ENCODE assay signal across 19 cellular contexts in the genomic region with DNA sequence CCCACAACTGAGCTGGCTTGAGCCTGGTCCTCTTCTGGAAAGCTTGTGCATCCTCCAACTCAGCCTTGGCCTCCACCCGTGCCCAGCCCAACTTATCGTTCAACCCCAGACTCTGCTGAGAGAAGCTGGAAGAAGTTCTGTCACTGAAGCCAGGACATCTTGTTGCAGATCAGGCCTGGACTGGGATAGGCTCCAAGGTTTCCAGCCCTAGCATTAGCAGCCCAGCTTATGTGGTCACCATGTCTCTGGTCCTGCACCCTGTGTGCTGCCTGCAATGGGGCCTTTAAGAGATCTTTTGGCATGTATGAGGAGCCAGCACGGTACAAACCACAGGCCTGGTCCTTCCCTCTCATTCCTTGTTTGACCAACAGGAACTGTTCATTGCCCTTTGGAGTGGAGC. TPM values are rescaled to one million over a fixed set of nuclear protein-coding genes. Genes with fewer than 3 reads are reported as not detected.
DNase-seq lines count a peak whose midpoint lies in the region; ATAC-seq and TF ChIP-seq lines count a peak whose summit lies in the region.
"Had no signal": no experiment of that assay in that cellular context is flagged by ENCODE, and none has a peak within 500 bp of the region (broad histone marks: within the 10 kb centered on the region; RNA-seq: fewer than 3 reads in every experiment).

No MANE protein-coding gene starts in this region.

- H3K9me2 ChIP-seq in SK-N-SH = no peaks in the 10 kb centered on the region

- H3K4me1 ChIP-seq in SK-N-SH (ENCODE audit: control insufficient read depth in 1 of 2, insufficient read depth in 2 of 2, low read depth in 1 of 2, low read length in 1 of 2) (no peaks in the 10 kb centered on the region), vagina (no peaks in the 10 kb centered on the region)

- no peaks in the 10 kb centered on the region for H3K27me3 ChIP-seq in SK-N-SH (ENCODE audit: insufficient read depth)
- no peaks in the 10 kb centered on the region for H3K27me3 ChIP-seq in vagina

- no peak overlapping the region for H3K4me3 Mint-ChIP-seq in neural crest cell
- H3K4me3 Mint-ChIP-seq in activated CD8-positive, alpha-beta T cell treated with anti-CD3 and anti-CD28 coated beads for 36 hours = no peak overlapping the region
- H3K4me3 Mint-ChIP-seq: CD14-positive monocyte; CD8-positive, alpha-beta T cell had no signal

- TF ChIP-seq CTCF in SK-N-SH (IDR thresholded peaks at IDR 0.05) = no peak
- TF ChIP-seq CTCF in neural crest cell (conservative IDR thresholded peaks at IDR 0.05) = no peak
- TF ChIP-seq CTCF in vagina (IDR thresholded peaks at IDR 0.05) = no peak
- TF ChIP-seq CTCF in activated CD8-positive, alpha-beta T cell treated with anti-CD3 and anti-CD28 coated beads for 36 hours (IDR thresholded peaks at IDR 0.05) = no peak

- H3K4me2 ChIP-seq in SK-N-SH = no peak overlapping the region

- H3K4me3 ChIP-seq in SK-N-SH (ENCODE audit: low read depth in 2 of 2, low read length in 1 of 2) = no peak overlapping the region
- H3K4me3 ChIP-seq in vagina = no peak overlapping the region
- H3K4me3 ChIP-seq: HAP-1 had no signal

- intact Hi-C loops in vagina (cut with DNase I) = no loop called here
- intact Hi-C loops in activated CD8-positive, alpha-beta T cell treated with anti-CD3 and anti-CD28 coated beads for 36 hours (cut with micrococcal nuclease) = no loop called here

- H3K9ac ChIP-seq in SK-N-SH = no peak overlapping the region

- H3K27me3 Mint-ChIP-seq in neural crest cell (ENCODE audit: low read depth) = no peaks in the 10 kb centered on the region
- H3K27me3 Mint-ChIP-seq in activated CD8-positive, alpha-beta T cell treated with anti-CD3 and anti-CD28 coated beads for 36 hours = no peaks in the 10 kb centered on the region

- H3K79me2 ChIP-seq in SK-N-SH (ENCODE audit: insufficient read depth) = no peaks in the 10 kb centered on the region

- H3F3A ChIP-seq in SK-N-SH (replicated peaks; ENCODE audit: insufficient read depth) = no peaks in the 10 kb centered on the region

- H3K4me1 Mint-ChIP-seq in neural crest cell = no peaks in the 10 kb centered on the region
- no peaks in the 10 kb centered on the region for H3K4me1 Mint-ChIP-seq in activated CD8-positive, alpha-beta T cell treated with anti-CD3 and anti-CD28 coated beads for 36 hours (ENCODE audit: low read depth)

- POLR2A ChIA-PET in SK-N-SH (lab: Yijun Ruan, JAX) = no interaction called here
- POLR2A ChIA-PET in activated CD8-positive, alpha-beta T cell treated with anti-CD3 and anti-CD28 coated beads for 36 hours (lab: Charles Lee) = interaction anchor here (0.6 to 0.9 kb wide), 2 partner anchors 9 to 44 kb away, joined by 3 read pairs; no protein-coding TSS in a partner anchor

- no peak for TF ChIP-seq EP300 in SK-N-SH (IDR thresholded peaks at IDR 0.05; ENCODE audit: borderline replicate concordance in 1 of 2, low read depth in 1 of 2, low read length in 1 of 2)

- no peak for TF ChIP-seq RAD21 in SK-N-SH (IDR thresholded peaks at IDR 0.05; ENCODE audit: low read length)

- H3K36me3 ChIP-seq in SK-N-SH (replicated peaks in 1 of 2; ENCODE audit: control insufficient read depth in 1 of 2, insufficient read depth in 2 of 2, low read length in 1 of 2) (no peaks in the 10 kb centered on the region), vagina (no peaks in the 10 kb centered on the region)
- H3K36me3 ChIP-seq: HAP-1 had no signal

- H2AFZ ChIP-seq in SK-N-SH (ENCODE audit: low read depth) = no peak overlapping the region

- DNase-seq in SK-N-SH (peak; percentile 7), HUDEP-2 (lab: John Stamatoyannopoulos, UW; ENCODE audit: unreplicated experiment in 76 of 76) (peak in 70 of 76 experiments; percentile 13 to 92 (median 68)), erythroblast (lab: John Stamatoyannopoulos, UW) (peak; percentile 77 to 85), neural crest cell (ENCODE audit: low read depth, low spot score) (no peak), vagina (ENCODE audit: extremely low spot score in 2 of 2) (no peak)
- DNase-seq in activated CD8-positive, alpha-beta T cell treated with anti-CD3 and anti-CD28 coated beads for 36 hours = no peak
- DNase-seq: CD8-positive, alpha-beta T cell; COR-L47; DMS153; DMS79 treated with DMSO at 0.1 percent for 48 hours; EL had no signal

- CTCF ChIA-PET in SK-N-SH (lab: Yijun Ruan, JAX) = interaction anchor here (1.1 kb wide), 1 partner anchor 228 kb away, joined by 3 read pairs; no protein-coding TSS in a partner anchor
- CTCF ChIA-PET in activated CD8-positive, alpha-beta T cell treated with anti-CD3 and anti-CD28 coated beads for 36 hours (lab: Charles Lee) = interaction anchor here (0.8 to 1.4 kb wide), 2 partner anchors 14 to 228 kb away, joined by 3 to 4 read pairs; no protein-coding TSS in a partner anchor

- H3K9me3 ChIP-seq in SK-N-SH (no peaks in the 10 kb centered on the region), vagina (no peaks in the 10 kb centered on the region)
- H3K9me3 ChIP-seq: HAP-1 had no signal

- peak overlapping the region; percentile 72 for H3K27ac Mint-ChIP-seq in neural crest cell (ENCODE audit: unreplicated experiment)
- H3K27ac Mint-ChIP-seq in activated CD8-positive, alpha-beta T cell treated with anti-CD3 and anti-CD28 coated beads for 36 hours = no peak overlapping the region
- H3K27ac Mint-ChIP-seq: CD8-positive, alpha-beta T cell had no signal

- no peaks in the 10 kb centered on the region for H4K20me1 ChIP-seq in SK-N-SH (ENCODE audit: insufficient read depth)

- 97% methylated on average over 3 of the region's 3 CpGs for WGBS in SK-N-SH (ENCODE audit: low lambda C conversion rate)

- peaks cover 4% of the 10 kb centered on the region for H3K36me3 Mint-ChIP-seq in neural crest cell (ENCODE audit: low read depth)
- no peaks in the 10 kb centered on the region for H3K36me3 Mint-ChIP-seq in activated CD8-positive, alpha-beta T cell treated with anti-CD3 and anti-CD28 coated beads for 36 hours (ENCODE audit: low read depth)
- H3K36me3 Mint-ChIP-seq: CD14-positive monocyte; CD8-positive, alpha-beta T cell had no signal

- H3K27ac ChIP-seq in SK-N-SH (ENCODE audit: low read depth in 2 of 2, low read length in 1 of 2) = no peak overlapping the region
- H3K27ac ChIP-seq in vagina = no peak overlapping the region
- H3K27ac ChIP-seq: 22Rv1 had no signal

- peak; percentile 17 for TF ChIP-seq POLR2A in erythroblast (IDR thresholded peaks at IDR 0.05; ENCODE audit: low read length)
- no peak for TF ChIP-seq POLR2A in vagina (IDR thresholded peaks at IDR 0.05)

- ATAC-seq in SK-N-SH treated with all-trans-retinoic acid at 6 μM for 48 hours = no peak
- no peak for ATAC-seq in activated CD8-positive, alpha-beta T cell treated with anti-CD3 and anti-CD28 coated beads for 36 hours
- ATAC-seq in HG03469 (IDR thresholded peaks at IDR 0.05; ENCODE audit: unreplicated experiment) = no peak
- ATAC-seq: CD8-positive, alpha-beta T cell had no signal

- peaks cover 3% of the 10 kb centered on the region for H3K9me3 Mint-ChIP-seq in neural crest cell
- no peaks in the 10 kb centered on the region for H3K9me3 Mint-ChIP-seq in activated CD8-positive, alpha-beta T cell treated with anti-CD3 and anti-CD28 coated beads for 36 hours
- H3K9me3 Mint-ChIP-seq: CD8-positive, alpha-beta T cell had no signal

TF ChIP-seq in SK-N-SH, 30 proteins besides CTCF, POLR2A, EP300 and RAD21 (continues in another document):
- TF ChIP-seq MXI1 (IDR thresholded peaks at IDR 0.05; ENCODE audit: low read depth, low read length) = no peak
- TF ChIP-seq ELF1 (IDR thresholded peaks at IDR 0.05) = no peak
- no peak for TF ChIP-seq TAF1 (IDR thresholded peaks at IDR 0.05; ENCODE audit: borderline replicate concordance, low read depth, low read length)
- TF ChIP-seq SMC3 (IDR thresholded peaks at IDR 0.05; ENCODE audit: low read depth, low read length) = no peak
- no peak for TF ChIP-seq RCOR1 (IDR thresholded peaks at IDR 0.05; ENCODE audit: low read length)
- no peak for TF ChIP-seq MEF2A (IDR thresholded peaks at IDR 0.05; ENCODE audit: borderline replicate concordance, low read depth)
- TF ChIP-seq FOSL2 (IDR thresholded peaks at IDR 0.05; ENCODE audit: borderline replicate concordance, low read depth) = no peak
- no peak for TF ChIP-seq JUND (IDR thresholded peaks at IDR 0.05)
- no peak for TF ChIP-seq GABPA (IDR thresholded peaks at IDR 0.05; ENCODE audit: low read depth)
- TF ChIP-seq POLR2AphosphoS5 (IDR thresholded peaks at IDR 0.05; ENCODE audit: low read depth, low read length) = no peak

TF ChIP-seq in SK-N-SH treated with all-trans-retinoic acid at 6 μM for 48 hours, 23 proteins besides CTCF, POLR2A, EP300 and RAD21:
- no peak for TF ChIP-seq ZFP3 (CRISPR knock-in tag; IDR thresholded peaks at IDR 0.05)

RNA-seq across cellular contexts. Expression of gene CAMP, which starts 15.2 kb away (rescaled TPM):
- not detected in 2 replicates for polyA plus RNA-seq in SK-N-SH (2012; rRNA removed)
- polyA plus RNA-seq in SK-N-SH (2012; cell fraction: cytosol; rRNA removed) = not detected in 2 replicates
- not detected in 2 replicates for polyA plus RNA-seq in SK-N-SH (2012; cell fraction: nucleus; rRNA removed)
- total RNA-seq in neural crest cell = not detected in 2 replicates
- not detected for total RNA-seq in vagina
- total RNA-seq in activated CD8-positive, alpha-beta T cell treated with anti-CD3 and anti-CD28 coated beads for 36 hours = not detected
- total RNA-seq: A673; CD8-positive, alpha-beta T cell; H1 had no signal
- polyA plus RNA-seq: BJ, H1 had no signal

RNA-seq across cellular contexts. Expression of gene CDC25A, which starts 19.9 kb away (rescaled TPM):
- polyA plus RNA-seq in SK-N-SH (2012; rRNA removed) = 3.3 and 3.8 TPM in 2 replicates
- 2.9 and 3.6 TPM in 2 replicates for polyA plus RNA-seq in SK-N-SH (2012; cell fraction: cytosol; rRNA removed)
- polyA plus RNA-seq in SK-N-SH (2012; cell fraction: nucleus; rRNA removed) = 3.5 and 3.9 TPM in 2 replicates
- total RNA-seq in neural crest cell (58.4 and 63.0 TPM in 2 replicates), vagina (8.8 TPM)
- 10 to 100 TPM; 34.1 to 38.4 TPM for total RNA-seq in activated CD8-positive, alpha-beta T cell treated with anti-CD3 and anti-CD28 coated beads for 36 hours

RNA-seq across cellular contexts. Expression of gene ZNF589, which starts 32.8 kb away (rescaled TPM):
- polyA plus RNA-seq in SK-N-SH (2012; rRNA removed) = 4.4 and 8.0 TPM in 2 replicates
- polyA plus RNA-seq in SK-N-SH (2012; cell fraction: cytosol; rRNA removed) = 3.5 and 3.8 TPM in 2 replicates
- polyA plus RNA-seq in SK-N-SH (2012; cell fraction: nucleus; rRNA removed) = 29.3 and 36.3 TPM in 2 replicates
- total RNA-seq in neural crest cell (32.6 and 33.2 TPM in 2 replicates), vagina (12.3 TPM)
- total RNA-seq in activated CD8-positive, alpha-beta T cell treated with anti-CD3 and anti-CD28 coated beads for 36 hours = 10 to 100 TPM; 30.4 to 32.8 TPM

Comparison
In these comparisons a context has a peak if more than half of its experiments do, and no peak if none do; other contexts are left out.
1. DNase-seq: peak in SK-N-SH (single experiment), HUDEP-2 (70 of 76) and erythroblast (2 of 2); none in neural crest cell (single experiment), vagina (0 of 2) and activated CD8-positive, alpha-beta T cell treated with anti-CD3 and anti-CD28 coated beads for 36 hours (single experiment).